In genomic region chr3:156816794-156817741, GRCh38 we compare ENCODE assay signal across 8 cellular contexts. TPM values are rescaled to one million over a fixed set of nuclear protein-coding genes. Genes with fewer than 3 reads are reported as not detected.
A peak's percentile ranks its signal among the peaks of the same experiment; 100 is the strongest.
DNase-seq lines count a peak whose midpoint lies in the region; ATAC-seq and TF ChIP-seq lines count a peak whose summit lies in the region.

No MANE protein-coding gene starts in this region.

- peak overlapping the region; percentile 94 for H3K23ac ChIP-seq in neuronal stem cell (ENCODE audit: low read depth, low read length, poor library complexity)

- H3K79me1 ChIP-seq in neuronal stem cell (ENCODE audit: low read depth, low read length): no peaks in the 10 kb centered on the region

- H2BK120ac ChIP-seq in neuronal stem cell (ENCODE audit: low read depth, low read length): peak overlapping the region; percentile 56

- peak overlapping the region; percentile 92 for H3K14ac ChIP-seq in neuronal stem cell (ENCODE audit: low read length)

- peak overlapping the region; percentile 76 for H3K9ac ChIP-seq in neuronal stem cell (ENCODE audit: low read depth, low read length, poor library complexity)

- H3K4ac ChIP-seq in neuronal stem cell (ENCODE audit: low read length): no peak overlapping the region

- no peak overlapping the region for H2BK5ac ChIP-seq in neuronal stem cell (ENCODE audit: low read length)

- no peak overlapping the region for H2BK15ac ChIP-seq in neuronal stem cell (ENCODE audit: low read length)

- H2AK5ac ChIP-seq in neuronal stem cell (ENCODE audit: low read depth, low read length): no peak overlapping the region

- H3K4me1 ChIP-seq in foreskin keratinocyte (peaks cover 57% of the 10 kb centered on the region), neuronal stem cell (ENCODE audit: control insufficient read depth in 2 of 2, insufficient read depth in 1 of 2, low read depth in 1 of 2, low read length in 2 of 2) (peaks cover 2 to 6% of the 10 kb centered on the region in 2 donors)

- DNase-seq in DMS79 (lab: John Stamatoyannopoulos, UW) (peak; percentile 10), HuH-7 (ENCODE audit: low spot score) (peak; percentile 67), SHP77 (lab: John Stamatoyannopoulos, UW) (peak; percentile 93 to 94), activated gamma-delta T cell treated with Interleukin-2 at 50 U/mL for 16 hours (peak; percentile 88), foreskin keratinocyte (peak; percentile 76 to 86), neuronal stem cell (ENCODE audit: low spot score) (peak; percentile 85), substantia nigra (lab: John Stamatoyannopoulos, UW) (peak in 46 of 49 donors; percentile 15 to 82 (median 45))

- H3K27ac ChIP-seq in foreskin keratinocyte (peak overlapping the region; percentile 87), neuronal stem cell (replicated peaks; ENCODE audit: low read length) (peak overlapping the region; percentile 57), substantia nigra (ENCODE audit: low read depth, low read length, poor library complexity, severe bottlenecking) (peak overlapping the region; percentile 64)

- H3K27me3 ChIP-seq in foreskin keratinocyte: no peaks in the 10 kb centered on the region
- peaks cover 0 to 15% (median 0%) of the 10 kb centered on the region in 3 experiments for H3K27me3 ChIP-seq in neuronal stem cell (ENCODE audit: control insufficient read depth in 3 of 3, insufficient read depth in 3 of 3, low read depth in 1 of 3, low read length in 3 of 3)

- H2AFZ ChIP-seq in neuronal stem cell (ENCODE audit: low read length): peak overlapping the region; percentile 92

- no peaks in the 10 kb centered on the region for H3K36me3 ChIP-seq in neuronal stem cell (replicated peaks in 1 of 2; ENCODE audit: control insufficient read depth in 2 of 2, insufficient read depth in 2 of 2, low read length in 2 of 2)

- no peaks in the 10 kb centered on the region for H3K9me3 ChIP-seq in neuronal stem cell (replicated peaks in 1 of 2; ENCODE audit: control insufficient read depth in 2 of 2, insufficient read depth in 1 of 2, low read depth in 1 of 2, low read length in 2 of 2)

- peak overlapping the region; percentile 66 for H3K4me2 ChIP-seq in neuronal stem cell (ENCODE audit: insufficient read depth, low read length, poor library complexity, severe bottlenecking)

- H3K18ac ChIP-seq in neuronal stem cell (ENCODE audit: low read length): peak overlapping the region; percentile 97

- H3K4me3 ChIP-seq in neuronal stem cell (ENCODE audit: low read length in 2 of 2): peak overlapping the region; percentile 51 to 67

- TF ChIP-seq CTCF in foreskin keratinocyte (conservative IDR thresholded peaks at IDR 0.05): peak; percentile 34

- ATAC-seq in GM21526 (IDR thresholded peaks at IDR 0.05; ENCODE audit: low FRiP score, unreplicated experiment): peak; percentile 67
- ATAC-seq in foreskin keratinocyte: peak; percentile 67

- no peak overlapping the region for H4K8ac ChIP-seq in neuronal stem cell (ENCODE audit: low read depth, low read length)

- no CpG with 5 or more reads among the region's 72 CpGs for WGBS in neuronal stem cell (ENCODE audit: extremely low coverage in 2 of 2, insufficient read length in 2 of 2, insufficient replicate concordance in 1 of 2), 2 donors

- peak overlapping the region; percentile 22 for H2BK12ac ChIP-seq in neuronal stem cell (ENCODE audit: low read length)

- H4K91ac ChIP-seq in neuronal stem cell (ENCODE audit: low read depth, low read length, poor library complexity): no peak overlapping the region

RNA-seq across cellular contexts. Expression of gene LEKR1, which starts 9.1 kb away (rescaled TPM):
- 0.37 and 0.67 TPM in 2 replicates for total RNA-seq in foreskin keratinocyte
- polyA plus RNA-seq in foreskin keratinocyte: 0.03 and 0.27 TPM in 2 replicates
- polyA plus RNA-seq in neuronal stem cell (2013, experiment 1 of 2): 0.54 TPM
- 0.22 TPM for polyA plus RNA-seq in neuronal stem cell (2013, experiment 2 of 2)

Comparison
In these comparisons a context has a peak if more than half of its experiments do, and no peak if none do; other contexts are left out.
1. Peak in every context shown above with its lines: DNase-seq, ATAC-seq, H3K4me3 ChIP-seq and H3K27ac ChIP-seq.
2. DNase-seq: peak in every context shown above with its lines; median percentile 94 in SHP77; 88 in activated gamma-delta T cell treated with Interleukin-2 at 50 U/mL for 16 hours; 85 in neuronal stem cell; 81 in foreskin keratinocyte; 67 in HuH-7; 45 in substantia nigra; 10 in DMS79.